8 cellular contexts compared by ENCODE assay signal in the genomic region with DNA sequence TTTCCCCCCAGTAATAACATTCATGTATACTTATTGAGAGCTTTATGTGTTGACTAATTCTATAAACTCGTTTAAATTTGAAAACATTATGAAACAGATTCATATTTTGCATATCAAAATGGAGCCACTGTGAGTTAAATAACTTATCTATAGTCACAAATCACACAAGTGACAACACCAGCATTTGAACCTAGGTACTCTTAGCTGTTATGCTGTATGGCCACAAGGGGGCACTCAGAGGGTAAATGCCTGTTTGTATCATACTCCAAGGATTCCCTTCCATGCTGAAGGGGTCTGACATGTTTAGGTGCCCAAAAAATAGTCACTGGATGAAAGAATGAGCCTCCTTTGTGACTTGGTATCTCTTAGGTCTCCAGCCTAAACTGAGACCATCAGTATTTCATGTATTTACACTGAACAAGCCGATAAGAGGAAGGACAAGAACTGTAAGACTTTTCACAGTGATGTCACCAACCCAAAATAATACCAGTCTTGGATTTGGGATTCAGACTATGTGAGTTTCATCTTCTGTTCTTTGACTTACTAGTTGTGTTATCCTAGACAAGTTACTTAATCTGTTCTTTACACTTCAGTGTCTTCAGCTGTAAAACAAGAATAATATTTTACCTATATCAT. TPM values are rescaled to one million over a fixed set of nuclear protein-coding genes. Genes with fewer than 3 reads are reported as not detected.
DNase-seq lines count a peak whose midpoint lies in the region; ATAC-seq and TF ChIP-seq lines count a peak whose summit lies in the region.

No MANE protein-coding gene starts in this region.

- TF ChIP-seq CTCF in Calu3 (IDR thresholded peaks at IDR 0.05; ENCODE audit: unreplicated experiment) (peak; percentile 41), liver (IDR thresholded peaks at IDR 0.05; ENCODE audit: low read depth, low read length, missing input control) (peak; percentile 84)

- no peaks in the 10 kb centered on the region for H3K4me1 Mint-ChIP-seq in Calu3 (ENCODE audit: low read depth, unreplicated experiment)
- no peaks in the 10 kb centered on the region for H3K4me1 Mint-ChIP-seq in stimulated activated effector memory CD8-positive, alpha-beta T cell treated with anti-CD3 and anti-CD28 coated beads, Interleukin-12 subunit alpha, Interleukin-12 subunit beta, amount 100 ng/mL, for 72 hours

- no peaks in the 10 kb centered on the region for H3K36me3 Mint-ChIP-seq in Calu3 (ENCODE audit: insufficient read depth, unreplicated experiment)
- no peaks in the 10 kb centered on the region for H3K36me3 Mint-ChIP-seq in stimulated activated effector memory CD8-positive, alpha-beta T cell treated with anti-CD3 and anti-CD28 coated beads, Interleukin-12 subunit alpha, Interleukin-12 subunit beta, amount 100 ng/mL, for 72 hours

- 38% methylated on average over 2 of the region's 2 CpGs for WGBS in liver

- no peak overlapping the region for H3K9ac ChIP-seq in liver (ENCODE audit: low read depth in 1 of 2, low read length in 2 of 2)

- H3K27ac ChIP-seq in liver (ENCODE audit: low read depth in 1 of 2, low read length in 2 of 2) = no peak overlapping the region

- H3K9me3 Mint-ChIP-seq in Calu3 (ENCODE audit: low read depth, unreplicated experiment) = no peaks in the 10 kb centered on the region
- H3K9me3 Mint-ChIP-seq in stimulated activated effector memory CD8-positive, alpha-beta T cell treated with anti-CD3 and anti-CD28 coated beads, Interleukin-12 subunit alpha, Interleukin-12 subunit beta, amount 100 ng/mL, for 72 hours = no peaks in the 10 kb centered on the region

- H3K27me3 ChIP-seq in liver (ENCODE audit: control insufficient read depth in 4 of 4, insufficient read depth in 4 of 4, low read length in 3 of 4) = no peaks in the 10 kb centered on the region

- no peak overlapping the region for H3K4me3 Mint-ChIP-seq in Calu3 (ENCODE audit: low read depth, unreplicated experiment)
- H3K4me3 Mint-ChIP-seq in stimulated activated effector memory CD8-positive, alpha-beta T cell treated with anti-CD3 and anti-CD28 coated beads, Interleukin-12 subunit alpha, Interleukin-12 subunit beta, amount 100 ng/mL, for 72 hours = no peak overlapping the region

- H3K36me3 ChIP-seq in liver (ENCODE audit: control insufficient read depth in 4 of 4, insufficient read depth in 3 of 4, low read depth in 1 of 4, low read length in 3 of 4) = no peaks in the 10 kb centered on the region

- H3K27ac Mint-ChIP-seq in Calu3 (ENCODE audit: unreplicated experiment) = no peak overlapping the region
- H3K27ac Mint-ChIP-seq in stimulated activated effector memory CD8-positive, alpha-beta T cell treated with anti-CD3 and anti-CD28 coated beads, Interleukin-12 subunit alpha, Interleukin-12 subunit beta, amount 100 ng/mL, for 72 hours = no peak overlapping the region

- no TSS peak for BruUV-seq in Calu3 (replicated peaks; lab: Mats Ljungman, UMichigan)

- H3K27me3 Mint-ChIP-seq in Calu3 (ENCODE audit: unreplicated experiment) = peaks cover 21% of the 10 kb centered on the region

- peak; percentile 71 for ATAC-seq in GM19324 (IDR thresholded peaks at IDR 0.05; ENCODE audit: low FRiP score, unreplicated experiment)
- peak; percentile 80 for ATAC-seq in HG03520 (IDR thresholded peaks at IDR 0.05; ENCODE audit: unreplicated experiment)
- peak; percentile 57 for ATAC-seq in stimulated activated effector memory CD8-positive, alpha-beta T cell treated with anti-CD3 and anti-CD28 coated beads, Interleukin-12 subunit alpha, Interleukin-12 subunit beta, amount 100 ng/mL, for 72 hours

- intact Hi-C loops in Calu3 (cut with micrococcal nuclease; ENCODE audit: unreplicated experiment) = loop anchor here (1.0 to 10.0 kb wide), 3 partner anchors 77 to 418 kb away; partner anchors contain the start of genes OR52E5 and OR52N2

- DNase-seq in Calu3 = peak; percentile 54
- DNase-seq in SK-N-DZ (ENCODE audit: low spot score) = peak; percentile 22
- peak; percentile 10 for DNase-seq in central memory CD4-positive, alpha-beta T cell
- DNase-seq in stimulated activated effector memory CD8-positive, alpha-beta T cell treated with anti-CD3 and anti-CD28 coated beads, Interleukin-12 subunit alpha, Interleukin-12 subunit beta, amount 100 ng/mL, for 72 hours (ENCODE audit: low spot score in 2 of 2) = no peak
- no peak for DNase-seq in NCI-H1436 treated with DMSO at 0.1 percent for 48 hours (lab: John Stamatoyannopoulos, UW)

- no peaks in the 10 kb centered on the region for H3K9me3 ChIP-seq in liver (ENCODE audit: control insufficient read depth in 4 of 4, low read length in 3 of 4)

- peak; percentile 78 to 88 for TF ChIP-seq RAD21 in liver (IDR thresholded peaks at IDR 0.05)

- H3K4me1 ChIP-seq in liver (ENCODE audit: control insufficient read depth in 4 of 4, insufficient read depth in 4 of 4, low read length in 3 of 4) = no peaks in the 10 kb centered on the region

- CTCF ChIA-PET in Calu3 (lab: Charles Lee) = interaction anchor here (0.8 to 1.1 kb wide), 2 partner anchors 8 to 77 kb away, joined by 4 read pairs; no protein-coding TSS in a partner anchor

- H3K4me3 ChIP-seq in liver (ENCODE audit: low read depth in 1 of 3, low read length in 3 of 3) = no peak overlapping the region

TF ChIP-seq in liver, 16 proteins besides CTCF, POLR2A, EP300 and RAD21:
- TF ChIP-seq, protein P1, sequence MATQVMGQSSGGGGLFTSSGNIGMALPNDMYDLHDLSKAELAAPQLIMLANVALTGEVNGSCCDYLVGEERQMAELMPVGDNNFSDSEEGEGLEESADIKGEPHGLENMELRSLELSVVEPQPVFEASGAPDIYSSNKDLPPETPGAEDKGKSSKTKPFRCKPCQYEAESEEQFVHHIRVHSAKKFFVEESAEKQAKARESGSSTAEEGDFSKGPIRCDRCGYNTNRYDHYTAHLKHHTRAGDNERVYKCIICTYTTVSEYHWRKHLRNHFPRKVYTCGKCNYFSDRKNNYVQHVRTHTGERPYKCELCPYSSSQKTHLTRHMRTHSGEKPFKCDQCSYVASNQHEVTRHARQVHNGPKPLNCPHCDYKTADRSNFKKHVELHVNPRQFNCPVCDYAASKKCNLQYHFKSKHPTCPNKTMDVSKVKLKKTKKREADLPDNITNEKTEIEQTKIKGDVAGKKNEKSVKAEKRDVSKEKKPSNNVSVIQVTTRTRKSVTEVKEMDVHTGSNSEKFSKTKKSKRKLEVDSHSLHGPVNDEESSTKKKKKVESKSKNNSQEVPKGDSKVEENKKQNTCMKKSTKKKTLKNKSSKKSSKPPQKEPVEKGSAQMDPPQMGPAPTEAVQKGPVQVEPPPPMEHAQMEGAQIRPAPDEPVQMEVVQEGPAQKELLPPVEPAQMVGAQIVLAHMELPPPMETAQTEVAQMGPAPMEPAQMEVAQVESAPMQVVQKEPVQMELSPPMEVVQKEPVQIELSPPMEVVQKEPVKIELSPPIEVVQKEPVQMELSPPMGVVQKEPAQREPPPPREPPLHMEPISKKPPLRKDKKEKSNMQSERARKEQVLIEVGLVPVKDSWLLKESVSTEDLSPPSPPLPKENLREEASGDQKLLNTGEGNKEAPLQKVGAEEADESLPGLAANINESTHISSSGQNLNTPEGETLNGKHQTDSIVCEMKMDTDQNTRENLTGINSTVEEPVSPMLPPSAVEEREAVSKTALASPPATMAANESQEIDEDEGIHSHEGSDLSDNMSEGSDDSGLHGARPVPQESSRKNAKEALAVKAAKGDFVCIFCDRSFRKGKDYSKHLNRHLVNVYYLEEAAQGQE (IDR thresholded peaks at IDR 0.05) = no peak

RNA-seq across cellular contexts. Expression of gene OR52D1, which starts 12.2 kb away (rescaled TPM):
- total RNA-seq in Calu3 (2022) = not detected in 2 replicates
- polyA plus RNA-seq in SK-N-DZ (2014; cell fraction: cytosol; rRNA removed) = not detected in 2 replicates
- not detected in 2 replicates for polyA plus RNA-seq in SK-N-DZ (2014; cell fraction: nucleus; rRNA removed)
- not detected for total RNA-seq in liver
- polyA plus RNA-seq in liver = not detected

RNA-seq across cellular contexts. Expression of gene OR51I2, which starts 27.2 kb away (rescaled TPM):
- not detected in 2 replicates for total RNA-seq in Calu3 (2022)
- polyA plus RNA-seq in SK-N-DZ (2014; cell fraction: cytosol; rRNA removed) = not detected in 2 replicates
- polyA plus RNA-seq in SK-N-DZ (2014; cell fraction: nucleus; rRNA removed) = not detected in 2 replicates
- not detected for total RNA-seq in liver
- polyA plus RNA-seq in liver = not detected

RNA-seq across cellular contexts. Expression of gene UBQLN3, which starts 33.5 kb away (rescaled TPM):
- total RNA-seq in Calu3 (2022) (not detected in 2 replicates), liver (under 1 TPM; 0.09 to 0.33 TPM)
- polyA plus RNA-seq in SK-N-DZ (2014; cell fraction: cytosol; rRNA removed) = not detected in 2 replicates
- not detected in 2 replicates for polyA plus RNA-seq in SK-N-DZ (2014; cell fraction: nucleus; rRNA removed)
- polyA plus RNA-seq in liver = not detected

RNA-seq across cellular contexts. Expression of gene OR51I1, which starts 35.0 kb away (rescaled TPM):
- total RNA-seq in Calu3 (2022) (not detected in 2 replicates), liver (under 1 TPM; 0.23 to 0.33 TPM)
- polyA plus RNA-seq in SK-N-DZ (2014; cell fraction: cytosol; rRNA removed) = not detected in 2 replicates
- polyA plus RNA-seq in SK-N-DZ (2014; cell fraction: nucleus; rRNA removed) = not detected in 2 replicates
- polyA plus RNA-seq in liver = not detected

RNA-seq across cellular contexts. Expression of gene UBQLNL, which starts 40.2 kb away (rescaled TPM):
- total RNA-seq in Calu3 (2022) (0.14 and 0.51 TPM in 2 replicates), liver (under 1 TPM; 0.05 to 0.25 TPM)
- not detected in 2 replicates for polyA plus RNA-seq in SK-N-DZ (2014; cell fraction: cytosol; rRNA removed)
- 0.17 TPM in 1 of 2 replicates, not detected in the other for polyA plus RNA-seq in SK-N-DZ (2014; cell fraction: nucleus; rRNA removed)
- under 1 TPM; 0.03 to 0.08 TPM for polyA plus RNA-seq in liver

Comparison
In these comparisons a context has a peak if more than half of its experiments do, and no peak if none do; other contexts are left out.
1. DNase-seq: peak in Calu3 (single experiment), SK-N-DZ (single experiment) and central memory CD4-positive, alpha-beta T cell (single experiment); none in stimulated activated effector memory CD8-positive, alpha-beta T cell treated with anti-CD3 and anti-CD28 coated beads, Interleukin-12 subunit alpha, Interleukin-12 subunit beta, amount 100 ng/mL, for 72 hours (0 of 2) and NCI-H1436 treated with DMSO at 0.1 percent for 48 hours (single experiment).
2. Peak in every context shown above with its lines, with median percentiles within 50 percentile points of each other: ATAC-seq.